ENCODE assay signal across 25 cellular contexts in genomic region chr10:89589091-89589725, GRCh38. TPM values are rescaled to one million over a fixed set of nuclear protein-coding genes. Genes with fewer than 3 reads are reported as not detected.
DNase-seq lines count a peak whose midpoint lies in the region; ATAC-seq and TF ChIP-seq lines count a peak whose summit lies in the region.
"Had no signal": no experiment of that assay in that cellular context is flagged by ENCODE, and none has a peak within 500 bp of the region (broad histone marks: within the 10 kb centered on the region; RNA-seq: fewer than 3 reads in every experiment).

No MANE protein-coding gene starts in this region.

- DNase-seq in EH (ENCODE audit: low read depth) (peak; percentile 54), WTC11 (ENCODE audit: low spot score) (no peak), heart right ventricle (no peak), nephron progenitor cell (no peak), NCI-H1436 (lab: John Stamatoyannopoulos, UW) (no peak), head of caudate nucleus (no peak), NCI-H1105 treated with DMSO at 0.1 percent for 48 hours (lab: John Stamatoyannopoulos, UW) (no peak), mucosa of gallbladder (ENCODE audit: low spot score) (no peak)
- DNase-seq: ACHN; activated CD4-positive, alpha-beta T cell treated with anti-CD3 and anti-CD28 coated beads, Interleukin-2, amount 10 ng/mL, durations not matched to agents 7 days and 5 days; activated naive CD4-positive, alpha-beta T cell treated with Interleukin-2 at 50 U/mL for 16 hours; activated T-cell treated with anti-CD3 and anti-CD28 coated beads, Interleukin-2, amount 50 U/mL, for 48 hours; cerebellar nuclear complex; COR-L47; GOT3; hypothalamus; NCI-H187; posterior cingulate gyrus; RPMI8226; substantia nigra; upper lobe of right lung had no signal

- H3K27me3 Mint-ChIP-seq in WTC11 (ENCODE audit: low read depth) (no peaks in the 10 kb centered on the region), nephron progenitor cell (ENCODE audit: low read depth, poor library complexity) (no peaks in the 10 kb centered on the region)
- H3K27me3 Mint-ChIP-seq: activated CD4-positive, alpha-beta T cell treated with anti-CD3 and anti-CD28 coated beads, Interleukin-2, amount 10 ng/mL, durations not matched to agents 7 days and 5 days had no signal

- H3K27me3 ChIP-seq in heart right ventricle, result no peaks in the 10 kb centered on the region
- H3K27me3 ChIP-seq: upper lobe of right lung had no signal

- H3K9me3 Mint-ChIP-seq in WTC11 (no peaks in the 10 kb centered on the region), nephron progenitor cell (no peaks in the 10 kb centered on the region)
- H3K9me3 Mint-ChIP-seq: activated CD4-positive, alpha-beta T cell treated with anti-CD3 and anti-CD28 coated beads, Interleukin-2, amount 10 ng/mL, durations not matched to agents 7 days and 5 days; neural crest cell had no signal

- H3K27ac Mint-ChIP-seq in WTC11 (peak overlapping the region; percentile 21; the same call in 1 of the 2 replicates), nephron progenitor cell (peak overlapping the region; percentile 29)
- H3K27ac Mint-ChIP-seq: activated CD4-positive, alpha-beta T cell treated with anti-CD3 and anti-CD28 coated beads, Interleukin-2, amount 10 ng/mL, durations not matched to agents 7 days and 5 days had no signal

- H3K4me3 ChIP-seq in heart right ventricle, result no peak overlapping the region
- H3K4me3 ChIP-seq: upper lobe of right lung had no signal

- 0 out of 2 replicates have a peak, but pooled peaks cover 1% of the 10 kb centered on the region for H3K4me1 Mint-ChIP-seq in WTC11
- H3K4me1 Mint-ChIP-seq in nephron progenitor cell, result peaks cover 10% of the 10 kb centered on the region
- H3K4me1 Mint-ChIP-seq: activated CD4-positive, alpha-beta T cell treated with anti-CD3 and anti-CD28 coated beads, Interleukin-2, amount 10 ng/mL, durations not matched to agents 7 days and 5 days had no signal

- POLR2A ChIA-PET in WTC11 (lab: Charles Lee), result no interaction called here

- no peaks in the 10 kb centered on the region for H3K9me3 ChIP-seq in heart right ventricle
- H3K9me3 ChIP-seq: upper lobe of right lung had no signal

- H3K36me3 Mint-ChIP-seq in WTC11, result peaks cover 46% of the 10 kb centered on the region
- peaks cover 86% of the 10 kb centered on the region for H3K36me3 Mint-ChIP-seq in nephron progenitor cell (ENCODE audit: low read depth)

- peaks cover 0 to 30% (median 0%) of the 10 kb centered on the region in 9 donors for H3K36me3 ChIP-seq in heart right ventricle
- H3K36me3 ChIP-seq: upper lobe of right lung had no signal

- peaks cover 0 to 52% (median 19%) of the 10 kb centered on the region in 9 donors for H3K4me1 ChIP-seq in heart right ventricle

- no peak for TF ChIP-seq CTCF in WTC11 (IDR thresholded peaks at IDR 0.05)
- no peak for TF ChIP-seq CTCF in heart right ventricle (IDR thresholded peaks at IDR 0.05)
- no peak for TF ChIP-seq CTCF in nephron progenitor cell (IDR thresholded peaks at IDR 0.05)

- ATAC-seq in WTC11, result no peak
- peak in 4 of 8 donors; percentile 35 to 57 (median 46) for ATAC-seq in heart right ventricle
- ATAC-seq: SK-N-SH treated with all-trans-retinoic acid at 6 μM for 48 hours, upper lobe of right lung had no signal

- WGBS in heart right ventricle, 2 donors, result 28 to 48% methylated on average over 5 of the region's 5 CpGs

- CTCF ChIA-PET in WTC11 (lab: Charles Lee), result no interaction called here

- intact Hi-C loops in heart right ventricle (cut with DNase I) (loop anchor here in 1 of 10 donors (5.0 kb wide), 1 partner anchor 113 kb away; the partner anchor contains the start of gene KIF20B), head of caudate nucleus (cut with DNase I) (no loop called here)

- no peak overlapping the region for H3K4me3 Mint-ChIP-seq in WTC11
- no peak overlapping the region for H3K4me3 Mint-ChIP-seq in nephron progenitor cell
- H3K4me3 Mint-ChIP-seq: activated CD4-positive, alpha-beta T cell treated with anti-CD3 and anti-CD28 coated beads, Interleukin-2, amount 10 ng/mL, durations not matched to agents 7 days and 5 days; neural crest cell had no signal

- peak overlapping the region; percentile 13 to 85 (median 40) for H3K27ac ChIP-seq in heart right ventricle
- H3K27ac ChIP-seq: epithelial cell of prostate, upper lobe of right lung had no signal

TF ChIP-seq in WTC11, 78 proteins besides CTCF, POLR2A, EP300 and RAD21:
- no peak for TF ChIP-seq JUN (CRISPR knock-in tag; IDR thresholded peaks at IDR 0.05)
- no peak for TF ChIP-seq SMAD4 (CRISPR knock-in tag; IDR thresholded peaks at IDR 0.05)
- no peak for TF ChIP-seq MXD4 (CRISPR knock-in tag; IDR thresholded peaks at IDR 0.05; ENCODE audit: borderline replicate concordance)
- no peak for TF ChIP-seq IRF2 (CRISPR knock-in tag; IDR thresholded peaks at IDR 0.05; ENCODE audit: borderline replicate concordance, low read depth)
- no peak for TF ChIP-seq ETV6 (CRISPR knock-in tag; IDR thresholded peaks at IDR 0.05)
- no peak for TF ChIP-seq MLX (CRISPR knock-in tag; IDR thresholded peaks at IDR 0.05)
- no peak for TF ChIP-seq NR3C1 (CRISPR knock-in tag; conservative IDR thresholded peaks at IDR 0.05; ENCODE audit: low read depth)
- TF ChIP-seq ZNF317 (CRISPR knock-in tag; IDR thresholded peaks at IDR 0.05; ENCODE audit: borderline replicate concordance, low read depth), result no peak
- TF ChIP-seq HMGXB4 (CRISPR knock-in tag; IDR thresholded peaks at IDR 0.05), result no peak
- TF ChIP-seq FOXP1 (CRISPR knock-in tag; IDR thresholded peaks at IDR 0.05; ENCODE audit: borderline replicate concordance), result no peak
- no peak for TF ChIP-seq OVOL2 (CRISPR knock-in tag; IDR thresholded peaks at IDR 0.05; ENCODE audit: borderline replicate concordance)
- TF ChIP-seq ZBTB43 (CRISPR knock-in tag; IDR thresholded peaks at IDR 0.05), result no peak

RNA-seq across cellular contexts. Expression of gene SLC16A12, which starts 53.8 kb away (rescaled TPM):
- total RNA-seq in WTC11 (2021) (8.0 to 10.9 TPM (median 8.3 TPM) in 3 replicates), heart right ventricle (1 to 10 TPM; 1.8 to 3.6 (median 2.8) TPM), mucosa of gallbladder (0.43 TPM)
- polyA plus RNA-seq in heart right ventricle, result 1 to 10 TPM; 1.9 to 2.3 TPM
- total RNA-seq: activated CD4-positive, alpha-beta T cell treated with anti-CD3 and anti-CD28 coated beads, Interleukin-2, amount 10 ng/mL, durations not matched to agents 7 days and 5 days; mononuclear cell; neural crest cell had no signal

RNA-seq across cellular contexts. Expression of gene PANK1, which starts 55.8 kb away (rescaled TPM):
- total RNA-seq in WTC11 (2021) (24.9 to 25.8 TPM (median 25.7 TPM) in 3 replicates), heart right ventricle (10 to 100 TPM in 9 of 10 donors, 1 to 10 TPM in 1; 8.3 to 20.9 (median 16.8) TPM), mucosa of gallbladder (18.2 TPM)
- 1 to 10 TPM; 4.0 to 6.4 TPM for polyA plus RNA-seq in heart right ventricle
